ENCODE assay signal across 12 cellular contexts in the genomic region with DNA sequence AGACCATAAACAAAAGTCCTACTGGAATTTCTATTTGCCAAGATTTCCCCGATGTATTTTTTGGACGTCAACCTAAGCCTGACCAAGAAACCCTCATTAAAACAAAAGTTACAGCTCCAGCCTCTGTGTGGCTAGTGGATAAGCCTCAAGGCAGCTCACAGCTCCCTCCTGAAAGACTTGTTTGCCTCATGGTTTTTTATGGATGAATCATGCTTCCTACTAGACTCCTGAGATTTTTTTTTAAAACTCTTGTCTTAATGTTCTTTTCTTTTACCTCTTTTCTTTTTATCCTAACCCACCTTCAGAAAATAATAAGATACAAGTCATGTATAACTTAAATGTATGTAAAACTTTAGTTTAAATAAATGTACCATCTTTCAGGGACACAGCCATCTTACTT. TPM values are rescaled to one million over a fixed set of nuclear protein-coding genes. Genes with fewer than 3 reads are reported as not detected.
DNase-seq lines count a peak whose midpoint lies in the region; ATAC-seq and TF ChIP-seq lines count a peak whose summit lies in the region.
"Had no signal": no experiment of that assay in that cellular context is flagged by ENCODE, and none has a peak within 500 bp of the region (broad histone marks: within the 10 kb centered on the region; RNA-seq: fewer than 3 reads in every experiment).

No MANE protein-coding gene starts in this region.

- ATAC-seq in HG03097 (IDR thresholded peaks at IDR 0.05; ENCODE audit: low FRiP score, unreplicated experiment) (no peak), HG03039 (IDR thresholded peaks at IDR 0.05; ENCODE audit: unreplicated experiment) (no peak)

- peaks cover 5% of the 10 kb centered on the region for H3K4me1 ChIP-seq in left ventricle myocardium inferior

- TF ChIP-seq CTCF in choroid plexus epithelial cell (conservative IDR thresholded peaks at IDR 0.05; ENCODE audit: low read depth, low read length) (no peak), left ventricle myocardium inferior (IDR thresholded peaks at IDR 0.05; ENCODE audit: borderline replicate concordance) (no peak)

- no peaks in the 10 kb centered on the region for H3K9me3 ChIP-seq in left ventricle myocardium inferior (replicated peaks)
- H3K9me3 ChIP-seq: neutrophil had no signal

- intact Hi-C loops in left ventricle myocardium inferior (cut with micrococcal nuclease) = no loop called here

- DNase-seq in AG08396 (ENCODE audit: low spot score) (peak; percentile 77), M059J (ENCODE audit: low read depth) (peak; percentile 97), choroid plexus epithelial cell (ENCODE audit: low read depth) (peak; percentile 74), myocyte (ENCODE audit: low read depth) (peak; percentile 62), left ventricle myocardium inferior (no peak), NCI-H2029 (lab: John Stamatoyannopoulos, UW) (no peak)
- DNase-seq: left cardiac atrium had no signal

- H3K27ac ChIP-seq in left ventricle myocardium inferior (replicated peaks) = no peak overlapping the region
- H3K27ac ChIP-seq: C4-2B, neutrophil had no signal

- H3K4me3 ChIP-seq in choroid plexus epithelial cell (ENCODE audit: low read depth, low read length) (no peak overlapping the region), left ventricle myocardium inferior (no peak overlapping the region)

- no peaks in the 10 kb centered on the region for H3K36me3 ChIP-seq in left ventricle myocardium inferior
- H3K36me3 ChIP-seq: neutrophil had no signal

- H3K27me3 ChIP-seq in left ventricle myocardium inferior (ENCODE audit: low read depth) = no peaks in the 10 kb centered on the region
- H3K27me3 ChIP-seq: neutrophil had no signal

RNA-seq across cellular contexts. Expression of a gene that starts 52.4 kb away (rescaled TPM):
- 1.6 and 3.0 TPM in 2 replicates for total RNA-seq in M059J (2014; rRNA removed; shearing (Covaris generic))
- total RNA-seq in myocyte (not detected in 2 replicates), left ventricle myocardium inferior (0.30 TPM)
- polyA plus RNA-seq in myocyte (2012) = not detected
- total RNA-seq: activated naive CD4-positive, alpha-beta T cell treated with anti-CD3 and anti-CD28 coated beads, Interleukin-2, amount 50 U/mL, for 72 hours had no signal

Comparison
In these comparisons a context has a peak if more than half of its experiments do, and no peak if none do; other contexts are left out.
1. DNase-seq: peak in AG08396 (single experiment), M059J (single experiment), choroid plexus epithelial cell (single experiment) and myocyte (single experiment); none in left ventricle myocardium inferior (single experiment) and NCI-H2029 (single experiment).